In genomic region chr2:216865658-216866057, GRCh38 we compare ENCODE assay signal across 23 cellular contexts. TPM values are rescaled to one million over a fixed set of nuclear protein-coding genes. Genes with fewer than 3 reads are reported as not detected.
A peak's percentile ranks its signal among the peaks of the same experiment; 100 is the strongest.
DNase-seq lines count a peak whose midpoint lies in the region; ATAC-seq lines count a peak whose summit lies in the region.
"Had no signal": no experiment of that assay in that cellular context is flagged by ENCODE, and none has a peak within 500 bp of the region (broad histone marks: within the 10 kb centered on the region; RNA-seq: fewer than 3 reads in every experiment).

No MANE protein-coding gene starts in this region.

- intact Hi-C loops in activated CD4-positive, alpha-beta T cell treated with anti-CD3 and anti-CD28 coated beads, Interleukin-2, amount 10 ng/mL, durations not matched to agents 24 days and 14 days (cut with micrococcal nuclease), result loop anchor here (1.0 kb wide), 1 partner anchor 7 kb away; no protein-coding TSS in a partner anchor

- no peak for ATAC-seq in HG03025 (IDR thresholded peaks at IDR 0.05; ENCODE audit: low FRiP score, unreplicated experiment)
- no peak for ATAC-seq in naive thymus-derived CD8-positive, alpha-beta T cell
- ATAC-seq: A549, GM12878, GM23338, K562 had no signal

- POLR2A ChIA-PET in naive thymus-derived CD8-positive, alpha-beta T cell (lab: Charles Lee), result no interaction called here

- peaks cover 11% of the 10 kb centered on the region for H3K9me3 Mint-ChIP-seq in activated CD4-positive, alpha-beta T cell treated with anti-CD3 and anti-CD28 coated beads, Interleukin-2, amount 10 ng/mL, durations not matched to agents 24 days and 14 days
- no peaks in the 10 kb centered on the region for H3K9me3 Mint-ChIP-seq in naive thymus-derived CD8-positive, alpha-beta T cell
- H3K9me3 Mint-ChIP-seq: CD8-positive, alpha-beta memory T cell had no signal

- H3K4me3 Mint-ChIP-seq in activated CD4-positive, alpha-beta T cell treated with anti-CD3 and anti-CD28 coated beads, Interleukin-2, amount 10 ng/mL, durations not matched to agents 24 days and 14 days, result no peak overlapping the region
- H3K4me3 Mint-ChIP-seq in naive thymus-derived CD8-positive, alpha-beta T cell, result no peak overlapping the region
- H3K4me3 Mint-ChIP-seq: CD4-positive, CD25-positive, alpha-beta regulatory T cell; CD8-positive, alpha-beta memory T cell; GM23338 had no signal

- peaks cover 2% of the 10 kb centered on the region for H3K27me3 Mint-ChIP-seq in activated CD4-positive, alpha-beta T cell treated with anti-CD3 and anti-CD28 coated beads, Interleukin-2, amount 10 ng/mL, durations not matched to agents 24 days and 14 days
- peaks cover 0 to 6% (median 0%) of the 10 kb centered on the region in 5 donors for H3K27me3 Mint-ChIP-seq in naive thymus-derived CD8-positive, alpha-beta T cell
- H3K27me3 Mint-ChIP-seq: CD4-positive, CD25-positive, alpha-beta regulatory T cell had no signal

- DNase-seq in activated CD4-positive, alpha-beta T cell treated with anti-CD3 and anti-CD28 coated beads, Interleukin-2, amount 10 ng/mL, durations not matched to agents 24 days and 14 days, result no peak
- no peak for DNase-seq in activated CD4-positive, alpha-beta T cell treated with anti-CD3 and anti-CD28 coated beads for 4 hours
- DNase-seq in AG20443 (ENCODE audit: low spot score), result peak; percentile 50
- peak; percentile 6 for DNase-seq in kidney tubule cell (ENCODE audit: low spot score)
- DNase-seq in NCI-H2081 (lab: John Stamatoyannopoulos, UW), result no peak
- DNase-seq in naive thymus-derived CD8-positive, alpha-beta T cell, result no peak
- DNase-seq: BE2C; C1 segment of cervical spinal cord; CD4-positive, CD25-positive, alpha-beta regulatory T cell; CD8-positive, alpha-beta memory T cell; COR-L47; DMS 273 treated with DMSO at 0.1 percent for 48 hours; DMS53; DND-41; EL; HCEC 1CT; IMR-90 had no signal

- H3K27ac Mint-ChIP-seq in activated CD4-positive, alpha-beta T cell treated with anti-CD3 and anti-CD28 coated beads, Interleukin-2, amount 10 ng/mL, durations not matched to agents 24 days and 14 days, result peak overlapping the region; percentile 22
- no peak overlapping the region for H3K27ac Mint-ChIP-seq in naive thymus-derived CD8-positive, alpha-beta T cell
- H3K27ac Mint-ChIP-seq: CD4-positive, CD25-positive, alpha-beta regulatory T cell; GM23338 had no signal

- H3K4me1 Mint-ChIP-seq in activated CD4-positive, alpha-beta T cell treated with anti-CD3 and anti-CD28 coated beads, Interleukin-2, amount 10 ng/mL, durations not matched to agents 24 days and 14 days, result peaks cover 36% of the 10 kb centered on the region
- H3K4me1 Mint-ChIP-seq in naive thymus-derived CD8-positive, alpha-beta T cell, result peaks cover 5 to 16% (median 8%) of the 10 kb centered on the region in 4 donors
- H3K4me1 Mint-ChIP-seq: CD4-positive, CD25-positive, alpha-beta regulatory T cell; GM23338 had no signal

- H3K36me3 Mint-ChIP-seq in activated CD4-positive, alpha-beta T cell treated with anti-CD3 and anti-CD28 coated beads, Interleukin-2, amount 10 ng/mL, durations not matched to agents 24 days and 14 days (ENCODE audit: low read depth), result peaks cover 3% of the 10 kb centered on the region
- H3K36me3 Mint-ChIP-seq in naive thymus-derived CD8-positive, alpha-beta T cell, result no peaks in the 10 kb centered on the region
- H3K36me3 Mint-ChIP-seq: CD4-positive, CD25-positive, alpha-beta regulatory T cell; CD8-positive, alpha-beta memory T cell had no signal

RNA-seq across cellular contexts. Expression of gene TNP1, which starts 5.8 kb away (rescaled TPM):
- not detected in 2 replicates for total RNA-seq in activated CD4-positive, alpha-beta T cell treated with anti-CD3 and anti-CD28 coated beads, Interleukin-2, amount 10 ng/mL, durations not matched to agents 24 days and 14 days
- not detected for total RNA-seq in naive thymus-derived CD8-positive, alpha-beta T cell
- polyA plus RNA-seq in naive thymus-derived CD8-positive, alpha-beta T cell, result not detected
- total RNA-seq: CD4-positive, CD25-positive, alpha-beta regulatory T cell; CD8-positive, alpha-beta memory T cell; G401; GM12878; GM23338; IMR-90; K562 had no signal
- polyA plus RNA-seq: A549; CD4-positive, CD25-positive, alpha-beta regulatory T cell; CD8-positive, alpha-beta memory T cell; GM12878; GM23338; IMR-90; K562 had no signal

Comparison
In these comparisons a context has a peak if more than half of its experiments do, and no peak if none do; other contexts are left out.
1. DNase-seq: peak in AG20443 (single experiment) and kidney tubule cell (single experiment); none in activated CD4-positive, alpha-beta T cell treated with anti-CD3 and anti-CD28 coated beads, Interleukin-2, amount 10 ng/mL, durations not matched to agents 24 days and 14 days (single experiment), activated CD4-positive, alpha-beta T cell treated with anti-CD3 and anti-CD28 coated beads for 4 hours (0 of 2), NCI-H2081 (0 of 2) and naive thymus-derived CD8-positive, alpha-beta T cell (0 of 10).